32 cellular contexts compared by ENCODE assay signal in genomic region chr5:119597728-119598298, GRCh38. TPM values are rescaled to one million over a fixed set of nuclear protein-coding genes. Genes with fewer than 3 reads are reported as not detected.
DNase-seq lines count a peak whose midpoint lies in the region; ATAC-seq and TF ChIP-seq lines count a peak whose summit lies in the region.
"Had no signal": no experiment of that assay in that cellular context is flagged by ENCODE, and none has a peak within 500 bp of the region (broad histone marks: within the 10 kb centered on the region; RNA-seq: fewer than 3 reads in every experiment).

No MANE protein-coding gene starts in this region.

- CTCF ChIA-PET in A673 (lab: Charles Lee), result no interaction called here

- H3K36me3 ChIP-seq in A673 (ENCODE audit: insufficient read depth, low read length, poor library complexity, severe bottlenecking), result no peaks in the 10 kb centered on the region
- H3K36me3 ChIP-seq: BE2C, SJCRH30 had no signal

- no peaks in the 10 kb centered on the region for H3K4me1 ChIP-seq in A673 (ENCODE audit: insufficient read depth, low read length, poor library complexity, severe bottlenecking)
- H3K4me1 ChIP-seq: BE2C, SJCRH30 had no signal

- ATAC-seq in GM18502 (IDR thresholded peaks at IDR 0.05; ENCODE audit: poor library complexity, unreplicated experiment) (peak; percentile 75), GM19025 (IDR thresholded peaks at IDR 0.05; ENCODE audit: low read depth, unreplicated experiment) (peak; percentile 78), HG02642 (IDR thresholded peaks at IDR 0.05; ENCODE audit: poor library complexity, unreplicated experiment) (peak; percentile 35), HG03432 (IDR thresholded peaks at IDR 0.05; ENCODE audit: unreplicated experiment) (peak; percentile 64), GM19467 (IDR thresholded peaks at IDR 0.05; ENCODE audit: unreplicated experiment) (no peak)
- ATAC-seq: naive thymus-derived CD8-positive, alpha-beta T cell had no signal

- intact Hi-C loops in A673 (cut with micrococcal nuclease; ENCODE audit: unreplicated experiment), result no loop called here

- TF ChIP-seq CTCF in A673 (conservative IDR thresholded peaks at IDR 0.05; ENCODE audit: low read depth, low read length), result no peak

- H3K9me3 ChIP-seq in A673 (ENCODE audit: low read depth, low read length, poor library complexity, severe bottlenecking), result no peaks in the 10 kb centered on the region
- H3K9me3 ChIP-seq: BE2C had no signal

- no peaks in the 10 kb centered on the region for H3K27me3 ChIP-seq in A673 (replicated peaks; ENCODE audit: insufficient read depth, low read depth, low read length, poor library complexity)
- H3K27me3 ChIP-seq: BE2C, SJCRH30 had no signal

- no peak overlapping the region for H3K27ac ChIP-seq in A673 (ENCODE audit: low read depth, low read length, poor library complexity, severe bottlenecking)
- H3K27ac ChIP-seq: KMS-11, SJCRH30 had no signal

- POLR2A ChIA-PET in A673 (lab: Charles Lee; ENCODE audit: low non-redundant PET), result no interaction called here

- BruUV-seq in A673 (replicated peaks; lab: Mats Ljungman, UMichigan), result no TSS peak

- H3K4me3 ChIP-seq in A673 (ENCODE audit: low read depth, low read length, poor library complexity, severe bottlenecking), result no peak overlapping the region
- H3K4me3 ChIP-seq: SJCRH30 had no signal

- DNase-seq in A673 (ENCODE audit: low spot score), result no peak
- no peak for DNase-seq in cerebellar cortex (ENCODE audit: low spot score)
- DNase-seq in NCI-H748 (lab: John Stamatoyannopoulos, UW; ENCODE audit: unreplicated experiment), result no peak
- DNase-seq: activated CD4-positive, alpha-beta memory T cell treated with anti-CD3 and anti-CD28 coated beads, Interleukin-2, amount 10 ng/mL, durations not matched to agents 7 days and 5 days; activated CD4-positive, CD25-positive, alpha-beta regulatory T cell treated with anti-CD3 and anti-CD28 coated beads, Interleukin-2, amount 50 U/mL, for 72 hours; activated naive CD8-positive, alpha-beta T cell treated with anti-CD3 and anti-CD28 coated beads for 36 hours; BE2C; central memory CD4-positive, alpha-beta T cell; dermis blood vessel endothelial cell; DMS53; midbrain; naive thymus-derived CD8-positive, alpha-beta T cell; NCI-H1694; NCI-H2171 treated with DMSO at 0.1 percent for 48 hours; NCI-H526; occipital lobe; SJCRH30; small intestine; stimulated activated CD4-positive, alpha-beta T cell treated with anti-CD3 and anti-CD28 coated beads, Interleukin-1b, Interleukin-23, amount 100 ng/mL, for 48 hours had no signal

RNA-seq across cellular contexts. Expression of gene FAM170A, which starts 31.5 kb away (rescaled TPM):
- total RNA-seq in A673 (2021), result not detected in 2 replicates
- total RNA-seq: activated CD4-positive, alpha-beta memory T cell treated with anti-CD3 and anti-CD28 coated beads, Interleukin-2, amount 10 ng/mL, durations not matched to agents 7 days and 5 days; activated naive CD8-positive, alpha-beta T cell treated with anti-CD3 and anti-CD28 coated beads for 36 hours; astrocyte; dermis blood vessel endothelial cell; fibroblast of lung; lower leg skin; naive thymus-derived CD8-positive, alpha-beta T cell; occipital lobe; renal cortical epithelial cell; SJCRH30; subcutaneous adipose tissue; T-helper 1 cell treated with Interleukin-12 subunit alpha and Interleukin-12 subunit beta and Interleukin-4 antibody, amounts not matched to agents 30 ng/mL and 1 ng/mL, for 36 hours; ureter had no signal
